ENCODE assay signal across 1 cellular context in the genomic region with DNA sequence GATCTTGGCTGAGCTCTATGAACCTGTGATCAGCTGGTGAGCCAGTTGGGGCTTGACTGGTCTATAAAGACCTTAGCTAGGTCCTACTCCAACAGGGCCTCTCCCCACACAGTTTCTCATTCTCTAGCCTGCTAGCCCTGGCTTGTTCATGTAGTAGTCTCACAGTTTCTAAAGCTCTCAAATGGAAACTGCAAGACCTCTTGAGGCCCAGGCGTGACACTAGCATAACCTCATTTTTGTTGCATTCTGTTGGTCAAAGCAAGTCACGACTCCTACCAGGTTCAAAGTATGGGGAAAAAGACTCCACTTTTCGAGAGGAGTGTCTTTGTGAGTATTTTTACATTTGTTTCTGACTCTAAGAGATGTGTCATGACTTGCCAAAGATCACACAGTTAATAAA.
TF ChIP-seq lines count a peak whose summit lies in the region.

No MANE protein-coding gene starts in this region.

TF ChIP-seq in K562, 482 proteins besides CTCF, POLR2A, EP300 and RAD21 (continued from another document):
- TF ChIP-seq, protein P1, sequence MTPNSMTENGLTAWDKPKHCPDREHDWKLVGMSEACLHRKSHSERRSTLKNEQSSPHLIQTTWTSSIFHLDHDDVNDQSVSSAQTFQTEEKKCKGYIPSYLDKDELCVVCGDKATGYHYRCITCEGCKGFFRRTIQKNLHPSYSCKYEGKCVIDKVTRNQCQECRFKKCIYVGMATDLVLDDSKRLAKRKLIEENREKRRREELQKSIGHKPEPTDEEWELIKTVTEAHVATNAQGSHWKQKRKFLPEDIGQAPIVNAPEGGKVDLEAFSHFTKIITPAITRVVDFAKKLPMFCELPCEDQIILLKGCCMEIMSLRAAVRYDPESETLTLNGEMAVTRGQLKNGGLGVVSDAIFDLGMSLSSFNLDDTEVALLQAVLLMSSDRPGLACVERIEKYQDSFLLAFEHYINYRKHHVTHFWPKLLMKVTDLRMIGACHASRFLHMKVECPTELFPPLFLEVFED (CRISPR knock-in tag; conservative IDR thresholded peaks at IDR 0.05), result no peak
- TF ChIP-seq ERF (CRISPR knock-in tag; IDR thresholded peaks at IDR 0.05), result no peak
